8 cellular contexts compared by ENCODE assay signal in the genomic region with DNA sequence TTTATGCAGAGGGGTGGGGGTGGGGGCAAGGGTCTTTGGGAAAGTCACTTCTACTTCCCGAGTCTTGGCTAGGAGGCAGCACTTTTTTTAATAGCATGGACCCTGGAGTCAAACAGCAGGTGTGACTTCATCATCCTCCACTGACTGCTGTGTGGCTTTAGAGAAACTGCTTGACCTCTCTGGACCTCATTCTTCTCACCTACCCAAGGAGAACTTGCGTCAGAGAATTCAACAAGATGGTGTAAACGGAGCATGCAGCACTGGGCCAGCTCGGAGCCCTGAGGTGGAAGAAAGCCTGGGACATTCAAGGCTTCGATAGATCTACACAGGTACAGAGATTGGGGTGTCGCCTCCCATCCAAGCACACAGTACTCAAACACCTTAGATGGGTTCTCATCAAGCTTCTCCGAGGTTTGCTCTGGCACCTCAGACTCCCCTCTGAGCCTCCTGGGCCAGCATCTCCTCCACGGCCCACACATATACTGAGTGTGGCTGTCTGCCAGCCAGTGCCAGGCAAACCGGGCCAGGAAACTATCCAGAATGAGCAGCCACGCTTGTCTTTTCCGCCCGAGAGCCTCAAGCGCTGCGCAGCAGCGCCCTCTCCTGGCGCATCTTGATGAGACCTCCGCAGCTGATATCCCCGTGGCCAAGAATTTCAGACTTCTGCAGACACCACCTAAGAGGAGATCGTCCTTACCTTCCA. TPM values are rescaled to one million over a fixed set of nuclear protein-coding genes. Genes with fewer than 3 reads are reported as not detected.
DNase-seq lines count a peak whose midpoint lies in the region; ATAC-seq, FAIRE-seq and TF ChIP-seq lines count a peak whose summit lies in the region.

No MANE protein-coding gene starts in this region.

- H3K4me1 ChIP-seq in ovary (ENCODE audit: insufficient read depth) = no peaks in the 10 kb centered on the region

- intact Hi-C loops in activated CD4-positive, alpha-beta memory T cell treated with anti-CD3 and anti-CD28 coated beads for 36 hours (cut with micrococcal nuclease) = loop anchor here (1.0 to 10.0 kb wide), 2 partner anchors 269 to 365 kb away; no protein-coding TSS in a partner anchor
- intact Hi-C loops in ovary (cut with DNase I) = loop anchor here in 2 of 4 donors (5.0 kb wide), 2 partner anchors 268 to 273 kb away; no protein-coding TSS in a partner anchor

- H3K4me3 Mint-ChIP-seq in activated CD4-positive, alpha-beta memory T cell treated with anti-CD3 and anti-CD28 coated beads for 36 hours = no peak overlapping the region

- peak; percentile 89 for TF ChIP-seq CTCF in foreskin fibroblast (IDR thresholded peaks at IDR 0.05; ENCODE audit: low read depth, low read length)
- TF ChIP-seq CTCF in ovary (IDR thresholded peaks at IDR 0.05) = peak in 1 of 3 donors; percentile 28

- peaks cover 41% of the 10 kb centered on the region for H3K27me3 Mint-ChIP-seq in activated CD4-positive, alpha-beta memory T cell treated with anti-CD3 and anti-CD28 coated beads for 36 hours

- CTCF ChIA-PET in activated CD4-positive, alpha-beta memory T cell treated with anti-CD3 and anti-CD28 coated beads for 36 hours (lab: Charles Lee) = interaction anchor here (0.6 to 2.6 kb wide), 18 partner anchors 9 to 399 kb away, joined by 3 to 17 read pairs (median 4); no protein-coding TSS in a partner anchor

- H3K27ac Mint-ChIP-seq in activated CD4-positive, alpha-beta memory T cell treated with anti-CD3 and anti-CD28 coated beads for 36 hours = no peak overlapping the region

- TF ChIP-seq POLR2A in ovary (IDR thresholded peaks at IDR 0.05) = no peak

- H3K4me3 ChIP-seq in foreskin fibroblast (ENCODE audit: low read depth in 1 of 2, low read length in 2 of 2) (no peak overlapping the region), ovary (no peak overlapping the region)

- POLR2A ChIA-PET in activated CD4-positive, alpha-beta memory T cell treated with anti-CD3 and anti-CD28 coated beads for 36 hours (lab: Charles Lee) = no interaction called here

- H3K36me3 ChIP-seq in ovary = no peaks in the 10 kb centered on the region

- DNase-seq in CD1c-positive myeloid dendritic cell (ENCODE audit: extremely low spot score) (peak; percentile 76), GM19239 (ENCODE audit: insufficient read length, low spot score) (peak; percentile 53), NCI-H2171 treated with DMSO at 0.1 percent for 48 hours (lab: John Stamatoyannopoulos, UW) (peak; percentile 44), foreskin fibroblast (peak; percentile 38 to 85), ovary (peak in 4 of 5 donors; percentile 25 to 76 (median 42))
- DNase-seq in activated CD4-positive, alpha-beta memory T cell treated with anti-CD3 and anti-CD28 coated beads for 36 hours = peak; percentile 64

- FAIRE-seq in GM19239 (lab: Jason Lieb, UNC) = no peak

- no peaks in the 10 kb centered on the region for H3K36me3 Mint-ChIP-seq in activated CD4-positive, alpha-beta memory T cell treated with anti-CD3 and anti-CD28 coated beads for 36 hours

- ATAC-seq in HG03095 (IDR thresholded peaks at IDR 0.05; ENCODE audit: unreplicated experiment) (no peak), HG03520 (IDR thresholded peaks at IDR 0.05; ENCODE audit: unreplicated experiment) (no peak)

- no peaks in the 10 kb centered on the region for H3K9me3 Mint-ChIP-seq in activated CD4-positive, alpha-beta memory T cell treated with anti-CD3 and anti-CD28 coated beads for 36 hours

- no peak for TF ChIP-seq EP300 in ovary (IDR thresholded peaks at IDR 0.05)

- H3K27me3 ChIP-seq in ovary = no peaks in the 10 kb centered on the region

- H3K9me3 ChIP-seq in ovary = no peaks in the 10 kb centered on the region

- 26 to 28% (median 26%) methylated on average over 19 of the region's 19 CpGs for WGBS in ovary, 3 donors

- no peak overlapping the region for H3K27ac ChIP-seq in ovary

- H3K4me1 Mint-ChIP-seq in activated CD4-positive, alpha-beta memory T cell treated with anti-CD3 and anti-CD28 coated beads for 36 hours (ENCODE audit: low read depth) = peaks cover 6% of the 10 kb centered on the region

RNA-seq across cellular contexts. Expression of a gene that starts 4.6 kb away (rescaled TPM):
- not detected for total RNA-seq in activated CD4-positive, alpha-beta memory T cell treated with anti-CD3 and anti-CD28 coated beads for 36 hours
- total RNA-seq in ovary = 1 to 10 TPM in 1 of 7 donors, not detected in 6; 1.4 TPM
- not detected for polyA plus RNA-seq in ovary
